19 cellular contexts compared by ENCODE assay signal in genomic region chr4:1991596-1992434, GRCh38. TPM values are rescaled to one million over a fixed set of nuclear protein-coding genes. Genes with fewer than 3 reads are reported as not detected.
A peak's percentile ranks its signal among the peaks of the same experiment; 100 is the strongest.
DNase-seq lines count a peak whose midpoint lies in the region; ATAC-seq and TF ChIP-seq lines count a peak whose summit lies in the region.
"Had no signal": no experiment of that assay in that cellular context is flagged by ENCODE, and none has a peak within 500 bp of the region (broad histone marks: within the 10 kb centered on the region; RNA-seq: fewer than 3 reads in every experiment).

No MANE protein-coding gene starts in this region.

- H2AK5ac ChIP-seq in mesendoderm (ENCODE audit: low read length): no peak overlapping the region

- H3K9ac ChIP-seq in mammary epithelial cell (ENCODE audit: insufficient read depth, low read length): no peak overlapping the region
- H3K9ac ChIP-seq in mesendoderm (ENCODE audit: low read length): no peak overlapping the region
- H3K9ac ChIP-seq: KMS-11 had no signal

- peak; percentile 14 for ATAC-seq in Right ventricle myocardium superior (ENCODE audit: poor library complexity)
- no peak for ATAC-seq in Right ventricle myocardium inferior
- ATAC-seq in HG02852 (IDR thresholded peaks at IDR 0.05; ENCODE audit: unreplicated experiment): no peak
- ATAC-seq: stimulated activated naive B cell treated with anti-CD40 and anti-IgM and Interleukin-4, amounts not matched to agents 10 μg/mL and 1 μg/mL and 100 μg/mL, for 72 hours had no signal

- no peak overlapping the region for H2BK15ac ChIP-seq in mesendoderm (replicated peaks; ENCODE audit: low read depth)

- no peak overlapping the region for H4K8ac ChIP-seq in mesendoderm (ENCODE audit: low read depth, low read length)

- no peak overlapping the region for H2BK5ac ChIP-seq in mesendoderm (ENCODE audit: low read length)

- no peak for TF ChIP-seq CTCF in mammary epithelial cell (conservative IDR thresholded peaks at IDR 0.05 in 1 of 2, IDR thresholded peaks at IDR 0.05 in 1 of 2; ENCODE audit: extremely low read depth in 1 of 2, insufficient read depth in 1 of 2, low read depth in 1 of 2, low read length in 2 of 2)
- TF ChIP-seq CTCF in testis (IDR thresholded peaks at IDR 0.05): no peak

- no peaks in the 10 kb centered on the region for H4K20me1 ChIP-seq in mammary epithelial cell (ENCODE audit: insufficient read depth, low read length)

- H2AFZ ChIP-seq in mammary epithelial cell (ENCODE audit: low read depth, low read length): peak overlapping the region; percentile 54

- H3K79me1 ChIP-seq in mesendoderm (ENCODE audit: low read length): peaks cover 15% of the 10 kb centered on the region

- no peak overlapping the region for H3K23ac ChIP-seq in mesendoderm (ENCODE audit: low read length)

- H3K4me3 ChIP-seq in mammary epithelial cell (replicated peaks in 1 of 3; ENCODE audit: insufficient read depth in 1 of 3, low read depth in 2 of 3, low read length in 3 of 3) (peak overlapping the region in 2 of 3 experiments; percentile 8 to 47), mesendoderm (ENCODE audit: low read length) (no peak overlapping the region), testis (peak overlapping the region in 1 of 2 donors; percentile 37)
- H3K4me3 ChIP-seq: esophagus muscularis mucosa, ovary, smooth muscle cell had no signal

- 55% methylated on average over 18 of the region's 37 CpGs for WGBS in mammary epithelial cell (ENCODE audit: low coverage, missing lambda C conversion rate)
- no CpG with 5 or more reads among the region's 37 CpGs for WGBS in mesendoderm (ENCODE audit: extremely low coverage, insufficient coverage, low lambda C conversion rate)
- WGBS in testis, 2 donors: 77 to 89% methylated on average over 10 to 37 of the region's 37 CpGs

- H3K9me3 ChIP-seq in mammary epithelial cell (replicated peaks; ENCODE audit: insufficient read depth, low read length) (no peaks in the 10 kb centered on the region), testis (no peaks in the 10 kb centered on the region)
- H3K9me3 ChIP-seq: esophagus muscularis mucosa, ovary had no signal

- H3K18ac ChIP-seq in mesendoderm (ENCODE audit: low read length): no peak overlapping the region

- H3K36me3 ChIP-seq in mammary epithelial cell (ENCODE audit: insufficient read depth, low read length): no peaks in the 10 kb centered on the region
- peaks cover under 1% of the 10 kb centered on the region for H3K36me3 ChIP-seq in mesendoderm (ENCODE audit: control insufficient read depth, insufficient read depth, low read length)
- H3K36me3 ChIP-seq in testis (ENCODE audit: low read depth, missing control alignments): no peaks in the 10 kb centered on the region
- H3K36me3 ChIP-seq: ovary had no signal

- peak overlapping the region; percentile 75 for H3K4me2 ChIP-seq in mammary epithelial cell (ENCODE audit: insufficient read depth, low read depth, low read length)
- no peak overlapping the region for H3K4me2 ChIP-seq in mesendoderm (ENCODE audit: low read length)
- H3K4me2 ChIP-seq: KMS-11, smooth muscle cell had no signal

- H4K5ac ChIP-seq in mesendoderm (ENCODE audit: low read length): no peak overlapping the region

- TF ChIP-seq POLR2A in testis (IDR thresholded peaks at IDR 0.05): no peak

- intact Hi-C loops in Right ventricle myocardium superior (cut with DNase I) (no loop called here), Right ventricle myocardium inferior (cut with DNase I) (no loop called here), mammary epithelial cell (cut with micrococcal nuclease) (no loop called here), testis (cut with DNase I; ENCODE audit: low total_unique reads) (no loop called here)

- no peak overlapping the region for H2BK120ac ChIP-seq in mesendoderm (ENCODE audit: low read depth, low read length)

- no peak overlapping the region for H3K4ac ChIP-seq in mesendoderm (ENCODE audit: low read depth, low read length)

- H3K56ac ChIP-seq in mesendoderm (ENCODE audit: low read length): peak overlapping the region; percentile 42

- H3K79me2 ChIP-seq in mammary epithelial cell (ENCODE audit: insufficient read depth, low read length) (peaks cover 46% of the 10 kb centered on the region), mesendoderm (ENCODE audit: control insufficient read depth, insufficient read depth, low read length) (peaks cover 22% of the 10 kb centered on the region)

- CTCF ChIA-PET in mammary epithelial cell (lab: Charles Lee; ENCODE audit: low non-redundant PET): no interaction called here

- H3K27ac ChIP-seq in mammary epithelial cell (ENCODE audit: insufficient read depth, low read depth, low read length) (no peak overlapping the region), mesendoderm (ENCODE audit: low read depth, low read length) (no peak overlapping the region), testis (no peak overlapping the region)
- H3K27ac ChIP-seq: esophagus muscularis mucosa, HL-60, KMS-11, ovary had no signal

- BruUV-seq in mammary epithelial cell (replicated peaks; lab: Mats Ljungman, UMichigan): no TSS peak

- DNase-seq in Right ventricle myocardium superior (no peak), Right ventricle myocardium inferior (ENCODE audit: missing footprints) (no peak), mammary epithelial cell (peak; percentile 29), mesendoderm (no peak), testis (peak; percentile 15)
- DNase-seq in stimulated activated naive CD4-positive, alpha-beta T cell (lab: John Stamatoyannopoulos, UW): no peak
- DNase-seq in activated CD4-positive, alpha-beta T cell treated with anti-CD3 and anti-CD28 coated beads for 1 hour: no peak
- DNase-seq: activated B cell treated with CpG ODN at 0.5 μM for 24 hours; activated naive CD4-positive, alpha-beta T cell; CD4-positive, alpha-beta memory T cell; SHP77 treated with DMSO at 0.1 percent for 48 hours; stimulated activated naive B cell treated with anti-CD40 and anti-IgM and Interleukin-4, amounts not matched to agents 10 μg/mL and 1 μg/mL and 100 μg/mL, for 72 hours; T-helper 2 cell had no signal

- H3K4me1 ChIP-seq in mammary epithelial cell (ENCODE audit: insufficient read depth, low read length) (peaks cover 16% of the 10 kb centered on the region), mesendoderm (ENCODE audit: control insufficient read depth, low read depth, low read length) (no peaks in the 10 kb centered on the region), testis (peaks cover 4% of the 10 kb centered on the region)

- in situ Hi-C loops in mammary epithelial cell (cut with MboI; ENCODE audit: low sequenced_read_pairs in 2 of 2): no loop called here

- no peaks in the 10 kb centered on the region for H3K27me3 ChIP-seq in mammary epithelial cell (ENCODE audit: insufficient read depth, low read length)
- H3K27me3 ChIP-seq in mesendoderm (ENCODE audit: insufficient read depth, low read length, poor library complexity): no peaks in the 10 kb centered on the region
- no peaks in the 10 kb centered on the region for H3K27me3 ChIP-seq in testis
- H3K27me3 ChIP-seq: esophagus muscularis mucosa, ovary had no signal

- dilution Hi-C loops in mammary epithelial cell (cut with HindIII; ENCODE audit: low sequenced_read_pairs): no loop called here

RNA-seq across cellular contexts. Expression of gene NELFA, which starts 17.0 kb away (rescaled TPM):
- total RNA-seq in Right ventricle myocardium superior: 10.4 TPM
- total RNA-seq in Right ventricle myocardium inferior: 10.8 TPM
- total RNA-seq in mammary epithelial cell: 10 to 100 TPM; 19.7 to 26.1 TPM
- 15.7 TPM for polyA plus RNA-seq in mammary epithelial cell
- 8.3 TPM for polyA minus RNA-seq in mammary epithelial cell
- 40.5 TPM for polyA plus RNA-seq in mesendoderm (2013, experiment 1 of 2)
- polyA plus RNA-seq in mesendoderm (2013, experiment 2 of 2): 39.0 TPM
- total RNA-seq in testis: 10 to 100 TPM; 72.5 to 77.9 TPM
- 61.0 TPM for polyA plus RNA-seq in testis (ENCODE audit: insufficient read depth, low read depth, low replicate concordance)

Comparison
In these comparisons a context has a peak if more than half of its experiments do, and no peak if none do; other contexts are left out.
1. DNase-seq: peak in mammary epithelial cell (single experiment) and testis (single experiment); none in Right ventricle myocardium superior (single experiment), Right ventricle myocardium inferior (single experiment), mesendoderm (single experiment), stimulated activated naive CD4-positive, alpha-beta T cell (0 of 6) and activated CD4-positive, alpha-beta T cell treated with anti-CD3 and anti-CD28 coated beads for 1 hour (single experiment).